ENCODE assay signal across 8 cellular contexts in genomic region chr10:14904316-14904732, GRCh38. TPM values are rescaled to one million over a fixed set of nuclear protein-coding genes. Genes with fewer than 3 reads are reported as not detected.
DNase-seq lines count a peak whose midpoint lies in the region; ATAC-seq and TF ChIP-seq lines count a peak whose summit lies in the region.

No MANE protein-coding gene starts in this region.

- peaks cover 3% of the 10 kb centered on the region for H3K4me1 Mint-ChIP-seq in T-helper 2 cell treated with Interferon-gamma antibody and Interleukin-4, amounts not matched to agents 5 μg/mL and 100 μg/mL, for 36 hours (ENCODE audit: low read depth)

- peaks cover 9% of the 10 kb centered on the region for H3K9me3 Mint-ChIP-seq in T-helper 2 cell treated with Interferon-gamma antibody and Interleukin-4, amounts not matched to agents 5 μg/mL and 100 μg/mL, for 36 hours

- no peaks in the 10 kb centered on the region for H3K27me3 Mint-ChIP-seq in T-helper 2 cell treated with Interferon-gamma antibody and Interleukin-4, amounts not matched to agents 5 μg/mL and 100 μg/mL, for 36 hours (ENCODE audit: low read depth)

- no peak overlapping the region for H3K4me3 ChIP-seq in epithelial cell of esophagus (ENCODE audit: low read length)

- H3K27ac Mint-ChIP-seq in T-helper 2 cell treated with Interferon-gamma antibody and Interleukin-4, amounts not matched to agents 5 μg/mL and 100 μg/mL, for 36 hours: no peak overlapping the region

- peaks cover 53% of the 10 kb centered on the region for H3K36me3 Mint-ChIP-seq in T-helper 2 cell treated with Interferon-gamma antibody and Interleukin-4, amounts not matched to agents 5 μg/mL and 100 μg/mL, for 36 hours (ENCODE audit: low read depth)

- peak; percentile 51 for ATAC-seq in GM21390 (IDR thresholded peaks at IDR 0.05; ENCODE audit: unreplicated experiment)

- H3K4me3 Mint-ChIP-seq in T-helper 2 cell treated with Interferon-gamma antibody and Interleukin-4, amounts not matched to agents 5 μg/mL and 100 μg/mL, for 36 hours: no peak overlapping the region

- DNase-seq in NCI-H1105 treated with DMSO at 0.1 percent for 48 hours (lab: John Stamatoyannopoulos, UW) (peak; percentile 1), NCI-H1105 (lab: John Stamatoyannopoulos, UW) (no peak), RKO (ENCODE audit: low spot score) (peak; percentile 74), epithelial cell of esophagus (ENCODE audit: low read depth) (peak; percentile 25), pulmonary artery endothelial cell (ENCODE audit: low read depth, low spot score) (peak; percentile 7), nucleus accumbens (lab: John Stamatoyannopoulos, UW) (no peak)
- DNase-seq in T-helper 2 cell treated with Interferon-gamma antibody and Interleukin-4, amounts not matched to agents 5 μg/mL and 100 μg/mL, for 36 hours (ENCODE audit: low spot score): no peak

- peak; percentile 53 for TF ChIP-seq CTCF in epithelial cell of esophagus (IDR thresholded peaks at IDR 0.05; ENCODE audit: insufficient read depth, low read depth, low read length, missing control alignments)

RNA-seq across cellular contexts. Expression of gene SUV39H2, which starts 25.7 kb away (rescaled TPM):
- 13.9 and 37.7 TPM in 2 replicates for total RNA-seq in pulmonary artery endothelial cell

RNA-seq across cellular contexts. Expression of gene DCLRE1C, which starts 49.6 kb away (rescaled TPM):
- 7.5 and 9.3 TPM in 2 replicates for total RNA-seq in pulmonary artery endothelial cell

RNA-seq across cellular contexts. Expression of gene MEIG1, which starts 54.9 kb away (rescaled TPM):
- 0.32 TPM in 1 of 2 replicates, not detected in the other for total RNA-seq in pulmonary artery endothelial cell

Comparison
In these comparisons a context has a peak if more than half of its experiments do, and no peak if none do; other contexts are left out.
1. DNase-seq: peak in NCI-H1105 treated with DMSO at 0.1 percent for 48 hours (single experiment), RKO (single experiment), epithelial cell of esophagus (single experiment) and pulmonary artery endothelial cell (single experiment); none in NCI-H1105 (single experiment), nucleus accumbens (0 of 56) and T-helper 2 cell treated with Interferon-gamma antibody and Interleukin-4, amounts not matched to agents 5 μg/mL and 100 μg/mL, for 36 hours (single experiment).